8 cellular contexts compared by ENCODE assay signal in the genomic region with DNA sequence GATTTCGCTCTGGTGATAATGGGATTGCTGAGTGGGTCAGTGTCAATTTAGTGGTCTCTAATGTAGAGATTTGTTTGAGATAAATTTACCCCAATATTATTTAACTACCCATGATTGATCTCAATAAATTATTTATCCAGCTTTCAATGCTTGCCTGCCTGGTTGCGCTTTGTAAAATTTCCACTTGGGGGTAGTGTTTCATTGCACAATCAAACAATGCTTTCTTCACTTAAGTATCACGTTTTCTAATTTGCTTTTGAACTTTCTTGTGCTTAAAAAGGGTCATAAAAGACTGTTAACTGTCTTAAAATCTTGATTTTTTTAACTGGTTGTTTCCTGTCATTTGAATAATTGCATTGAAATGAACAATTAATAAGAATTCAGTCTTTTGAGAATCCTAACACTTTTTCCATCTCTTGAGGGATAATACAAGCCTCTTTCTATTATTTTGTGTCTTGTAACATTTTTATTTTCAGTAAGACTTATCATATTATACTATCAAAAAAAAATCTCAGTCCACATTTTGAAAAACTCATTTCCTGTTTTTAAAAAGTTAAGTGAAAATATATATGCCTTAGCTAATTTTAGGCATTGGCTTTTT. TPM values are rescaled to one million over a fixed set of nuclear protein-coding genes. Genes with fewer than 3 reads are reported as not detected.
DNase-seq lines count a peak whose midpoint lies in the region; ATAC-seq, FAIRE-seq and TF ChIP-seq lines count a peak whose summit lies in the region.

No MANE protein-coding gene starts in this region.

- in situ Hi-C loops in ACHN (cut with HindIII; ENCODE audit: low pct_ligation_motif_present, low pct_unique_long_range_greater_than_20kb, low sequenced_read_pairs): no loop called here

- H3K36me3 Mint-ChIP-seq in HFFc6 (ENCODE audit: low read depth): peaks cover 39% of the 10 kb centered on the region
- peaks cover 33% of the 10 kb centered on the region for H3K36me3 Mint-ChIP-seq in T-helper 2 cell treated with Interferon-gamma antibody and Interleukin-4, amounts not matched to agents 5 μg/mL and 100 μg/mL, for 36 hours (ENCODE audit: low read depth)

- WGBS in pancreas, 2 donors: 55 to 61% methylated on average over 3 of the region's 3 CpGs

- peak; percentile 43 for DNase-seq in ACHN
- DNase-seq in GM10248 (ENCODE audit: extremely low spot score): peak; percentile 13
- DNase-seq in HFFc6: peak; percentile 7
- peak; percentile 47 for DNase-seq in NCI-H69 (lab: John Stamatoyannopoulos, UW)
- no peak for DNase-seq in dorsolateral prefrontal cortex
- DNase-seq in pancreas: no peak
- no peak for DNase-seq in T-helper 2 cell treated with Interferon-gamma antibody and Interleukin-4, amounts not matched to agents 5 μg/mL and 100 μg/mL, for 36 hours (ENCODE audit: low spot score)
- no peak for DNase-seq in HuH-7 (ENCODE audit: low spot score)

- no peaks in the 10 kb centered on the region for H3K27me3 Mint-ChIP-seq in HFFc6 (ENCODE audit: insufficient read depth)
- H3K27me3 Mint-ChIP-seq in T-helper 2 cell treated with Interferon-gamma antibody and Interleukin-4, amounts not matched to agents 5 μg/mL and 100 μg/mL, for 36 hours (ENCODE audit: low read depth): no peaks in the 10 kb centered on the region

- no peak for FAIRE-seq in pancreas (lab: Jason Lieb, UNC)

- CTCF ChIA-PET in GM10248 (lab: Yijun Ruan, JAX): interaction anchor here (0.8 to 2.7 kb wide), 16 partner anchors 8 to 488 kb away, joined by 3 to 21 read pairs (median 4); no protein-coding TSS in a partner anchor

- TF ChIP-seq CTCF in GM10248 (IDR thresholded peaks at IDR 0.05; ENCODE audit: control extremely low read depth, extremely low read depth, low read depth, missing control alignments) (peak; percentile 58), HFFc6 (IDR thresholded peaks at IDR 0.05) (peak; percentile 84), dorsolateral prefrontal cortex (IDR thresholded peaks at IDR 0.05 in 54 of 56, conservative IDR thresholded peaks at IDR 0.05 in 2 of 56; ENCODE audit: low read depth in 1 of 56, partially characterized antibody in 56 of 56) (peak; percentile 42 to 91 (median 76)), pancreas (IDR thresholded peaks at IDR 0.05) (peak in 2 of 4 donors; percentile 32 to 33)

- H3K4me1 ChIP-seq in pancreas: peaks cover 0 to 3% (median 0%) of the 10 kb centered on the region in 3 donors

- H3K27ac ChIP-seq in dorsolateral prefrontal cortex: peak overlapping the region in 8 of 59 donors; percentile 0 to 30 (median 17)
- no peak overlapping the region for H3K27ac ChIP-seq in pancreas

- intact Hi-C loops in dorsolateral prefrontal cortex (cut with DNase I) (loop anchor here (2.0 to 5.0 kb wide), 2 partner anchors 271 to 274 kb away; no protein-coding TSS in a partner anchor), pancreas (cut with DNase I) (no loop called here)

- peak in 3 of 4 donors; percentile 46 to 66 (median 56) for ATAC-seq in pancreas

- no peak overlapping the region for H3K4me3 Mint-ChIP-seq in HFFc6
- no peak overlapping the region for H3K4me3 Mint-ChIP-seq in T-helper 2 cell treated with Interferon-gamma antibody and Interleukin-4, amounts not matched to agents 5 μg/mL and 100 μg/mL, for 36 hours

- peak overlapping the region in 1 of 59 donors; percentile 8 for H3K4me3 ChIP-seq in dorsolateral prefrontal cortex
- no peak overlapping the region for H3K4me3 ChIP-seq in pancreas

- H3K27me3 ChIP-seq in dorsolateral prefrontal cortex (no peaks in the 10 kb centered on the region), pancreas (no peaks in the 10 kb centered on the region)

- H3K27ac Mint-ChIP-seq in HFFc6: no peak overlapping the region
- H3K27ac Mint-ChIP-seq in T-helper 2 cell treated with Interferon-gamma antibody and Interleukin-4, amounts not matched to agents 5 μg/mL and 100 μg/mL, for 36 hours: no peak overlapping the region

- H3K9me3 Mint-ChIP-seq in HFFc6: peaks cover 14% of the 10 kb centered on the region
- peaks cover 33% of the 10 kb centered on the region for H3K9me3 Mint-ChIP-seq in T-helper 2 cell treated with Interferon-gamma antibody and Interleukin-4, amounts not matched to agents 5 μg/mL and 100 μg/mL, for 36 hours

- H3K9me3 ChIP-seq in pancreas: no peaks in the 10 kb centered on the region

- no peaks in the 10 kb centered on the region for H3K36me3 ChIP-seq in pancreas

- POLR2A ChIA-PET in GM10248 (lab: Yijun Ruan, JAX): no interaction called here

- H3K4me1 Mint-ChIP-seq in HFFc6 (ENCODE audit: low read depth): peaks cover 12% of the 10 kb centered on the region
- H3K4me1 Mint-ChIP-seq in T-helper 2 cell treated with Interferon-gamma antibody and Interleukin-4, amounts not matched to agents 5 μg/mL and 100 μg/mL, for 36 hours (ENCODE audit: low read depth): peaks cover 6% of the 10 kb centered on the region

RNA-seq across cellular contexts. Expression of a gene that starts 18.7 kb away (rescaled TPM):
- 100 to 1,000 TPM in 4 of 6 experiments, 10 to 100 TPM in 2; 93.7 to 139 (median 107) TPM for total RNA-seq in HFFc6 (2021; fragmentation: NEBNext Ultra II Directional; extraction: Animal tissue kit (Norgen Biotek cat#: 25700))
- 100 to 1,000 TPM; 152 to 375 (median 249) TPM for total RNA-seq in dorsolateral prefrontal cortex
- total RNA-seq in pancreas: 100 to 1,000 TPM; 122 to 152 (median 130) TPM
- polyA plus RNA-seq in pancreas: 100 to 1,000 TPM; 120 to 133 TPM

Comparison
In these comparisons a context has a peak if more than half of its experiments do, and no peak if none do; other contexts are left out.
1. DNase-seq: peak in ACHN (single experiment), GM10248 (single experiment), HFFc6 (single experiment) and NCI-H69 (single experiment); none in dorsolateral prefrontal cortex (0 of 10), pancreas (0 of 6), T-helper 2 cell treated with Interferon-gamma antibody and Interleukin-4, amounts not matched to agents 5 μg/mL and 100 μg/mL, for 36 hours (single experiment) and HuH-7 (single experiment).
2. intact Hi-C loops: an anchor here in dorsolateral prefrontal cortex (2.0 to 5.0 kb wide); none called in pancreas.